In the genomic region with DNA sequence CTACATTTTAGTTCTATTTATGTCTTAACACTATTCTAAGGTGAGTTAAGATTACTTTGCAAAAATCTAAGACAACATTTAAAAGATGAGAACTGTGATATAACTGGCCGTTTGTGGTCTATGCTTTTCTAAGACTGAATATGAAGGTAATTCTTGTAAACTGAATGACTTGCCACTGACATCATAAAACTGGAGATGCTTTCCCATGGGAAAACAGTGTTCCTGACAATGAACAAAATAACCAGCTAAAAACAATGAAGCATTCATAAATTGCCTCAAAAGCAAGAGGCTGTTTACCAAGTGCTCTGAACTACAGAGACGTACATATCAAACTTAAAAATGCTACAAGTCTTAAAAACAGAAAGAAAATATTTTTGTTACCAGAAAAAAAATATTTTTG, we compare ENCODE assay signal across 10 cellular contexts. TPM values are rescaled to one million over a fixed set of nuclear protein-coding genes. Genes with fewer than 3 reads are reported as not detected.
DNase-seq lines count a peak whose midpoint lies in the region; ATAC-seq and TF ChIP-seq lines count a peak whose summit lies in the region.
"Had no signal": no experiment of that assay in that cellular context is flagged by ENCODE, and none has a peak within 500 bp of the region (broad histone marks: within the 10 kb centered on the region; RNA-seq: fewer than 3 reads in every experiment).

No MANE protein-coding gene starts in this region.

- TF ChIP-seq CTCF in mesothelial cell of epicardium (IDR thresholded peaks at IDR 0.05; ENCODE audit: unreplicated experiment): no peak
- TF ChIP-seq CTCF in GM20000 (IDR thresholded peaks at IDR 0.05; ENCODE audit: extremely low read depth, missing control alignments): no peak

- H3K27me3 Mint-ChIP-seq in mesothelial cell of epicardium (ENCODE audit: low read depth): no peaks in the 10 kb centered on the region

- H3K4me1 Mint-ChIP-seq in mesothelial cell of epicardium: peaks cover 51% of the 10 kb centered on the region

- no peak overlapping the region for H3K4me3 Mint-ChIP-seq in mesothelial cell of epicardium
- H3K4me3 Mint-ChIP-seq: activated naive CD4-positive, alpha-beta T cell treated with anti-CD3 and anti-CD28 coated beads for 36 hours; CD14-positive monocyte had no signal

- peaks cover 23% of the 10 kb centered on the region for H3K79me2 ChIP-seq in ACC112 (ENCODE audit: control insufficient read depth, insufficient read depth, low read length, unreplicated experiment)

- peaks cover 12% of the 10 kb centered on the region for H3K4me1 ChIP-seq in ACC112 (ENCODE audit: control insufficient read depth, insufficient read depth, low read length, unreplicated experiment)
- H3K4me1 ChIP-seq in ectodermal cell (ENCODE audit: control insufficient read depth, insufficient read depth, low read length): peaks cover 17% of the 10 kb centered on the region

- peak overlapping the region; percentile 94 for H3K27ac Mint-ChIP-seq in mesothelial cell of epicardium
- H3K27ac Mint-ChIP-seq: activated naive CD4-positive, alpha-beta T cell treated with anti-CD3 and anti-CD28 coated beads for 36 hours had no signal

- ATAC-seq in HG03139 (IDR thresholded peaks at IDR 0.05; ENCODE audit: unreplicated experiment) (no peak), GM19035 (IDR thresholded peaks at IDR 0.05; ENCODE audit: unreplicated experiment) (no peak)

- H3K27me3 ChIP-seq in ACC112 (ENCODE audit: insufficient read depth, low read length): no peaks in the 10 kb centered on the region
- no peaks in the 10 kb centered on the region for H3K27me3 ChIP-seq in ectodermal cell (ENCODE audit: control insufficient read depth, insufficient read depth, low read length, poor library complexity, severe bottlenecking)

- no peak overlapping the region for H2AFZ ChIP-seq in ACC112 (ENCODE audit: low read length, unreplicated experiment)

- H3K9me3 Mint-ChIP-seq in mesothelial cell of epicardium: no peaks in the 10 kb centered on the region
- H3K9me3 Mint-ChIP-seq: activated naive CD4-positive, alpha-beta T cell treated with anti-CD3 and anti-CD28 coated beads for 36 hours; CD14-positive monocyte had no signal

- H3K36me3 Mint-ChIP-seq in mesothelial cell of epicardium: peaks cover 4% of the 10 kb centered on the region

- DNase-seq in NCI-H1092 treated with DMSO at 0.1 percent for 48 hours (lab: John Stamatoyannopoulos, UW) (peak; percentile 56), mesothelial cell of epicardium (ENCODE audit: low spot score in 2 of 2, unreplicated experiment in 2 of 2) (no peak), GM20000 (ENCODE audit: low spot score) (no peak), MV-4-11 (lab: John Stamatoyannopoulos, UW) (no peak)
- DNase-seq: activated naive CD4-positive, alpha-beta T cell treated with anti-CD3 and anti-CD28 coated beads for 36 hours had no signal

- WGBS in ectodermal cell, 2 experiments: 88 to 96% methylated on average over 1 to 2 of the region's 2 CpGs

- no peaks in the 10 kb centered on the region for H3K9me3 ChIP-seq in ectodermal cell (ENCODE audit: control insufficient read depth, low read length)

- H3K4me3 ChIP-seq in ACC112 (ENCODE audit: low read depth, low read length) (no peak overlapping the region), ectodermal cell (ENCODE audit: insufficient read depth, low read depth, low read length) (no peak overlapping the region)

- H3K27ac ChIP-seq in ACC112 (ENCODE audit: low read depth, low read length) (peak overlapping the region; percentile 30; the same call in 1 of the 2 replicates), ectodermal cell (ENCODE audit: insufficient read depth, low read depth, low read length, poor library complexity, severe bottlenecking) (peak overlapping the region; percentile 38)

- H3K36me3 ChIP-seq in ACC112 (ENCODE audit: insufficient read depth, low read length): 0 out of 2 replicates have a peak, but pooled peaks cover 3% of the 10 kb centered on the region
- H3K36me3 ChIP-seq in ectodermal cell (ENCODE audit: control insufficient read depth, insufficient read depth, low read length): peaks cover 9% of the 10 kb centered on the region

RNA-seq across cellular contexts. Expression of a gene that starts 54.7 kb away (rescaled TPM):
- polyA plus RNA-seq in ectodermal cell (2013, experiment 1 of 4): 457 TPM
- polyA plus RNA-seq in ectodermal cell (2013, experiment 2 of 4): 469 TPM
- polyA plus RNA-seq in ectodermal cell (2013, experiment 3 of 4): 362 TPM
- 413 TPM for polyA plus RNA-seq in ectodermal cell (2013, experiment 4 of 4)
- 489 to 500 TPM (median 495 TPM) in 3 replicates for total RNA-seq in mesothelial cell of epicardium
